8 cellular contexts compared by ENCODE assay signal in genomic region chr18:37476182-37476581, GRCh38.
DNase-seq lines count a peak whose midpoint lies in the region; ATAC-seq, FAIRE-seq and TF ChIP-seq lines count a peak whose summit lies in the region.

No MANE protein-coding gene starts in this region.

- DNase-seq in activated naive CD4-positive, alpha-beta T cell treated with anti-CD3 and anti-CD28 coated beads for 36 hours = peak; percentile 20
- DNase-seq in activated naive CD4-positive, alpha-beta T cell treated with Interleukin-2 at 50 U/mL for 16 hours = no peak
- DNase-seq in HTR-8/SVneo (ENCODE audit: insufficient read length, low spot score) (peak; percentile 14), WTC11 (ENCODE audit: low spot score) (peak; percentile 68), kidney epithelial cell (ENCODE audit: low read depth) (no peak), GOT3 (lab: John Stamatoyannopoulos, UW) (no peak)

- CTCF ChIA-PET in activated naive CD4-positive, alpha-beta T cell treated with anti-CD3 and anti-CD28 coated beads for 36 hours (lab: Charles Lee) = no interaction called here
- CTCF ChIA-PET in WTC11 (lab: Charles Lee) = interaction anchor here (1.3 to 1.7 kb wide), 7 partner anchors 9 to 133 kb away, joined by 3 to 6 read pairs (median 6); no protein-coding TSS in a partner anchor

- H3K4me3 ChIP-seq in kidney epithelial cell (ENCODE audit: low read depth, low read length) = no peak overlapping the region

- intact Hi-C loops in activated naive CD4-positive, alpha-beta T cell treated with anti-CD3 and anti-CD28 coated beads for 36 hours (cut with micrococcal nuclease) = loop anchor here (2.0 kb wide), 1 partner anchor 533 kb away; no protein-coding TSS in a partner anchor

- H3K27ac Mint-ChIP-seq in activated naive CD4-positive, alpha-beta T cell treated with anti-CD3 and anti-CD28 coated beads for 36 hours = no peak overlapping the region
- H3K27ac Mint-ChIP-seq in WTC11 = no peak overlapping the region

- H3K9me3 Mint-ChIP-seq in activated naive CD4-positive, alpha-beta T cell treated with anti-CD3 and anti-CD28 coated beads for 36 hours = no peaks in the 10 kb centered on the region
- H3K9me3 Mint-ChIP-seq in WTC11 = no peaks in the 10 kb centered on the region

- no peaks in the 10 kb centered on the region for H3K36me3 ChIP-seq in kidney epithelial cell (ENCODE audit: control insufficient read depth, insufficient read depth, low read length)

- no peak overlapping the region for H3K4me3 Mint-ChIP-seq in activated naive CD4-positive, alpha-beta T cell treated with anti-CD3 and anti-CD28 coated beads for 36 hours
- no peak overlapping the region for H3K4me3 Mint-ChIP-seq in WTC11

- peak; percentile 73 for ATAC-seq in WTC11
- no peak for ATAC-seq in HG02571 (IDR thresholded peaks at IDR 0.05; ENCODE audit: unreplicated experiment)
- ATAC-seq in GM21825 (IDR thresholded peaks at IDR 0.05; ENCODE audit: unreplicated experiment) = no peak

- no peaks in the 10 kb centered on the region for H3K36me3 Mint-ChIP-seq in activated naive CD4-positive, alpha-beta T cell treated with anti-CD3 and anti-CD28 coated beads for 36 hours (ENCODE audit: low read depth)
- H3K36me3 Mint-ChIP-seq in WTC11 = no peaks in the 10 kb centered on the region

- peaks cover 14% of the 10 kb centered on the region for H3K27me3 ChIP-seq in kidney epithelial cell (ENCODE audit: control insufficient read depth, insufficient read depth, low read length)

- peaks cover 16% of the 10 kb centered on the region for H3K27me3 Mint-ChIP-seq in activated naive CD4-positive, alpha-beta T cell treated with anti-CD3 and anti-CD28 coated beads for 36 hours (ENCODE audit: low read depth)
- H3K27me3 Mint-ChIP-seq in WTC11 (ENCODE audit: low read depth) = peaks cover 3% of the 10 kb centered on the region

- POLR2A ChIA-PET in WTC11 (lab: Charles Lee) = no interaction called here

- FAIRE-seq in HTR-8/SVneo (lab: Jason Lieb, UNC) = no peak

- no peaks in the 10 kb centered on the region for H3K4me1 Mint-ChIP-seq in activated naive CD4-positive, alpha-beta T cell treated with anti-CD3 and anti-CD28 coated beads for 36 hours (ENCODE audit: low read depth)
- peaks cover 21% of the 10 kb centered on the region for H3K4me1 Mint-ChIP-seq in WTC11

- TF ChIP-seq CTCF in WTC11 (IDR thresholded peaks at IDR 0.05) (peak; percentile 80), kidney epithelial cell (IDR thresholded peaks at IDR 0.05; ENCODE audit: insufficient read depth, low read length, poor library complexity, severe bottlenecking) (peak; percentile 47)

TF ChIP-seq in WTC11, 78 proteins besides CTCF, POLR2A, EP300 and RAD21 (continues in another document):
- TF ChIP-seq MXD4 (CRISPR knock-in tag; IDR thresholded peaks at IDR 0.05; ENCODE audit: borderline replicate concordance) (no peak), ATF1 (CRISPR knock-in tag; IDR thresholded peaks at IDR 0.05) (no peak), ZMAT4 (CRISPR knock-in tag; IDR thresholded peaks at IDR 0.05) (no peak), ZBTB21 (CRISPR knock-in tag; IDR thresholded peaks at IDR 0.05; ENCODE audit: borderline replicate concordance) (no peak), STAT6 (CRISPR knock-in tag; conservative IDR thresholded peaks at IDR 0.05; ENCODE audit: low read depth) (no peak), NFATC4 (CRISPR knock-in tag; IDR thresholded peaks at IDR 0.05) (no peak), RORB (CRISPR knock-in tag; IDR thresholded peaks at IDR 0.05) (no peak), JAZF1 (CRISPR knock-in tag; IDR thresholded peaks at IDR 0.05) (no peak), USF1 (CRISPR knock-in tag; IDR thresholded peaks at IDR 0.05) (no peak), SMAD3 (CRISPR knock-in tag; IDR thresholded peaks at IDR 0.05; ENCODE audit: borderline replicate concordance) (no peak), ATF6 (CRISPR knock-in tag; IDR thresholded peaks at IDR 0.05) (no peak), OVOL2 (CRISPR knock-in tag; IDR thresholded peaks at IDR 0.05; ENCODE audit: borderline replicate concordance) (no peak), PRDM15 (CRISPR knock-in tag; IDR thresholded peaks at IDR 0.05) (no peak)

Comparison
In these comparisons a context has a peak if more than half of its experiments do, and no peak if none do; other contexts are left out.
1. DNase-seq: peak in activated naive CD4-positive, alpha-beta T cell treated with anti-CD3 and anti-CD28 coated beads for 36 hours (single experiment), HTR-8/SVneo (single experiment) and WTC11 (single experiment); none in activated naive CD4-positive, alpha-beta T cell treated with Interleukin-2 at 50 U/mL for 16 hours (single experiment), kidney epithelial cell (single experiment) and GOT3 (single experiment).